In the genomic region with DNA sequence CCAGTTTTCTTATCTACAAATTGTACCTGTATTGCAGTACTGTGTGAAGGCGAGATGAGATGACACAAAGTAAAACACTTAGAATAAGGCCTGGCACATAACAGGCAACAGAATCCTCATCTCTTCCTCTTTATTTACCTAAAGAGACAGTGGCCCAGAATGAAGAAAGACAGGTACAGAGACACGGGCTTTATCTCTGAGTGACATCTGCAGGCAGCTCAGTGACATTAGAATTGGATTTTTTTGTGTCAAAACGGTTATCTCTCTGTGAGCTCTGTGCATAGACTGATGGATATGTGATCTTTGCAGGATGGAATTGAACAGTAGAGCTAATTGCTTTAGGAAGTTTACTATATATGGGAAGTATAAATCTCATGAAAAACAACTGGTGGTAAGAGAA, we compare ENCODE assay signal across 18 cellular contexts. TPM values are rescaled to one million over a fixed set of nuclear protein-coding genes. Genes with fewer than 3 reads are reported as not detected.
"Had no signal": no experiment of that assay in that cellular context is flagged by ENCODE, and none has a peak within 500 bp of the region (broad histone marks: within the 10 kb centered on the region; RNA-seq: fewer than 3 reads in every experiment).

No MANE protein-coding gene starts in this region.

- H3K4me1 ChIP-seq: esophagus muscularis mucosa, heart right ventricle, psoas muscle, tibial artery, uterus had no signal

- ATAC-seq: heart right ventricle, left ventricle myocardium superior, psoas muscle, right cardiac atrium had no signal

- H3K9me3 ChIP-seq: esophagus muscularis mucosa, heart right ventricle, psoas muscle, tibial artery, uterus had no signal

- H3K27ac ChIP-seq: esophagus muscularis mucosa, heart right ventricle, psoas muscle, tibial artery, uterus, WERI-Rb-1 had no signal

- FAIRE-seq: endothelial cell of umbilical vein had no signal

- H3K36me3 ChIP-seq: esophagus muscularis mucosa, heart right ventricle, tibial artery, uterus, WERI-Rb-1 had no signal

- H3K4me3 ChIP-seq: esophagus muscularis mucosa, heart right ventricle, psoas muscle, tibial artery, uterus had no signal

- H3K27me3 ChIP-seq: esophagus muscularis mucosa, tibial artery, uterus had no signal

- DNase-seq: activated CD4-positive, alpha-beta T cell treated with anti-CD3 and anti-CD28 coated beads for 1 hour; activated CD4-positive, alpha-beta T cell treated with anti-CD3 and anti-CD28 coated beads, Interleukin-2, amount 50 U/mL, for 48 hours; dermis blood vessel endothelial cell; effector memory CD4-positive, alpha-beta T cell; heart right ventricle; immature natural killer cell; left ventricle myocardium superior; psoas muscle; right cardiac atrium; stimulated activated CD4-positive, alpha-beta T cell treated with anti-CD3 and anti-CD28 coated beads, Interleukin-2, amount 100 ng/mL, for 24 hours; stimulated activated naive CD4-positive, alpha-beta T cell treated with Interleukin-2 at 50 U/mL for 16 hours; substantia nigra; tibial artery; uterus; WERI-Rb-1 had no signal

RNA-seq across cellular contexts. Expression of a gene that starts 36.2 kb away (rescaled TPM):
- total RNA-seq: endothelial cell of umbilical vein, neural crest cell had no signal
- polyA plus RNA-seq: endothelial cell of umbilical vein, immature natural killer cell had no signal
